Comparison of ENCODE assay signal across 8 cellular contexts in genomic region chr12:53499261-53500118, GRCh38. TPM values are rescaled to one million over a fixed set of nuclear protein-coding genes. Genes with fewer than 3 reads are reported as not detected.
DNase-seq lines count a peak whose midpoint lies in the region; ATAC-seq and TF ChIP-seq lines count a peak whose summit lies in the region.

Gene MAP3K12 (minus strand): TSS chr12:53499458. CDS start chr12:53487391, 12,067 bp downstream.

- H3K36me3 ChIP-seq in BE2C (peaks cover 10% of the 10 kb centered on the region), right atrium auricular region (no peaks in the 10 kb centered on the region), psoas muscle (ENCODE audit: insufficient read depth in 1 of 2, low read depth in 1 of 2) (peaks cover 0 to 12% of the 10 kb centered on the region in 2 donors)

- H3K27me3 ChIP-seq in BE2C = no peaks in the 10 kb centered on the region
- H3K27me3 ChIP-seq in right atrium auricular region = no peaks in the 10 kb centered on the region
- no peaks in the 10 kb centered on the region for H3K27me3 ChIP-seq in psoas muscle (ENCODE audit: insufficient read depth in 3 of 3, low read length in 2 of 3)

- TF ChIP-seq CTCF in BE2C (IDR thresholded peaks at IDR 0.05; ENCODE audit: low read depth, low read length) = no peak
- peak in 1 of 2 donors; percentile 21 for TF ChIP-seq CTCF in right atrium auricular region (IDR thresholded peaks at IDR 0.05)
- TF ChIP-seq CTCF in psoas muscle (IDR thresholded peaks at IDR 0.05) = no peak

- ATAC-seq in psoas muscle (peak in 1 of 4 donors; percentile 5), GM18873 (IDR thresholded peaks at IDR 0.05; ENCODE audit: low FRiP score, unreplicated experiment) (no peak)

- DNase-seq in BE2C (peak; percentile 75), HK-2 (ENCODE audit: unreplicated experiment) (peak; percentile 63), T-helper 1 cell (peak; percentile 45 to 64 (median 55)), anterior cingulate cortex (lab: John Stamatoyannopoulos, UW) (peak in 55 of 58 donors; percentile 39 to 94 (median 74)), right atrium auricular region (ENCODE audit: low spot score) (no peak), psoas muscle (peak; percentile 72 to 81), NCI-H1048 (lab: John Stamatoyannopoulos, UW) (no peak)

- peak within 1 kb of the TSS; percentile 65 for H3K4me3 ChIP-seq in BE2C (ENCODE audit: low read depth, low read length)
- peak within 1 kb of the TSS; percentile 55 to 71 for H3K4me3 ChIP-seq in right atrium auricular region
- peak within 1 kb of the TSS; percentile 85 for H3K4me3 ChIP-seq in psoas muscle

- H3K27ac ChIP-seq in right atrium auricular region = peak within 1 kb of the TSS; percentile 98
- H3K27ac ChIP-seq in psoas muscle = peak within 1 kb of the TSS; percentile 96

- 1 to 2% (median 1%) methylated on average over 40 to 52 of the region's 52 CpGs for WGBS in psoas muscle, 3 donors

- H3K4me1 ChIP-seq in BE2C (peaks cover 6% of the 10 kb centered on the region), right atrium auricular region (peaks cover 0 to 42% of the 10 kb centered on the region in 2 donors), psoas muscle (peaks cover 12% of the 10 kb centered on the region)

- H3K9me3 ChIP-seq in BE2C (no peaks in the 10 kb centered on the region), right atrium auricular region (no peaks in the 10 kb centered on the region), psoas muscle (no peaks in the 10 kb centered on the region)

- intact Hi-C loops in psoas muscle (cut with DNase I) = loop anchor here in 1 of 2 donors (2.0 to 5.0 kb wide), 2 partner anchors 47 to 175 kb away; partner anchors contain the start of gene PCBP2

RNA-seq across cellular contexts. Expression of gene MAP3K12, which starts in this region (rescaled TPM):
- polyA plus RNA-seq in BE2C (2012; ENCODE audit: insufficient read depth, insufficient read length, low read depth) = 61.5 TPM
- 1 to 10 TPM; 2.6 to 9.8 TPM for total RNA-seq in right atrium auricular region
- total RNA-seq in psoas muscle = 1 to 10 TPM; 1.9 to 2.9 (median 2.3) TPM
- 1 to 10 TPM; 2.3 to 3.1 (median 3.0) TPM for polyA plus RNA-seq in psoas muscle

Comparison
In these comparisons a context has a peak if more than half of its experiments do, and no peak if none do; other contexts are left out.
1. DNase-seq: peak in BE2C (single experiment), HK-2 (single experiment), T-helper 1 cell (5 of 5), anterior cingulate cortex (55 of 58) and psoas muscle (2 of 2); none in right atrium auricular region (single experiment) and NCI-H1048 (single experiment).
2. Peak in every context shown above with its lines, with median percentiles within 50 percentile points of each other: H3K4me3 ChIP-seq.